13 cellular contexts compared by ENCODE assay signal in the genomic region with DNA sequence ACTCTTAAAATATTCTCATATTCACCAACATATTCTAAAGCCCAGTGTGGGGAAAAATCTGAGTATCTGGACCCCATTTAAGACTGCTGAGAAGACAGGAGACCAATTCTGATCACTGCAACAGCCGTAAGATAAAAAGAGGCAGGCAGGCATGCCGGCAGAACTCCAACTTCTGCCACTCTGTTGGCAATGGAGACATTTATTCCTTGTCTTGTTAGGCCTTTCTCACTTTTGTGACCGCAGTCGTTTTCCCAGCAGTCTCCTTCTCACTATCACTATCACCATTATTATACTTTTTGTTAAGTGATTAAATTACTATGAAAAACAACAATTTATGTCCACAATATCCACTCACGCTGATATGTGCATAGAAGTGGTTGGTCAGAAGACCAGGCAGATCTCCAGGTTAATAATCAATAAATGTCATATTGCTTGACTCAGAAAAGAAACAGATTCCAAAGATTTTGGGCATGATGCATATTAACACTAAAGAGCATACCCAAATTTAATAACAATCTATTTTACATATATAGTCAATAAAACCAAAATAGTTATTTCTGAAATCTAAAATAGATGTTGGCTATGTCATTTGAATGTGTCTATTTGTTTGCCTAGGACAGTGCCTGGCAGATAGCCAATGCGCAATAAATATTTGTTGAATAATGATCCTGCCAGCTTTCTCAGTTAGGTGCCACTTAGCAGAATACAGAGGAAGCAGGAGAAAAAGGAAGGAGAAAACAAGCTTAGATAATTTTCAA. TPM values are rescaled to one million over a fixed set of nuclear protein-coding genes. Genes with fewer than 3 reads are reported as not detected.
DNase-seq lines count a peak whose midpoint lies in the region; ATAC-seq and TF ChIP-seq lines count a peak whose summit lies in the region.
"Had no signal": no experiment of that assay in that cellular context is flagged by ENCODE, and none has a peak within 500 bp of the region (broad histone marks: within the 10 kb centered on the region; RNA-seq: fewer than 3 reads in every experiment).

No MANE protein-coding gene starts in this region.

- WGBS in lower leg skin, 2 donors: 89 to 91% methylated on average over 6 of the region's 6 CpGs

- H3K27ac ChIP-seq in substantia nigra (ENCODE audit: low read depth, low read length, poor library complexity, severe bottlenecking) (peak overlapping the region; percentile 46), foreskin keratinocyte (no peak overlapping the region)

- peak; percentile 47 for DNase-seq in DMS153 (lab: John Stamatoyannopoulos, UW)
- no peak for DNase-seq in DMS153 treated with DMSO at 0.1 percent for 48 hours (lab: John Stamatoyannopoulos, UW; ENCODE audit: unreplicated experiment)
- DNase-seq in NCI-H345 (lab: John Stamatoyannopoulos, UW): peak; percentile 52
- DNase-seq in fibroblast of the aortic adventitia (ENCODE audit: low read depth): peak; percentile 1
- peak in 27 of 49 donors; percentile 3 to 51 (median 22) for DNase-seq in substantia nigra (lab: John Stamatoyannopoulos, UW)
- no peak for DNase-seq in foreskin keratinocyte
- DNase-seq in lower leg skin (ENCODE audit: low spot score in 2 of 2): no peak
- DNase-seq: 8988T; activated CD4-positive, CD25-positive, alpha-beta regulatory T cell; activated T-cell treated with anti-CD3 and anti-CD28 coated beads for 4 hours; CD8-positive, alpha-beta T cell; erythroblast had no signal

- TF ChIP-seq CTCF in fibroblast of the aortic adventitia (IDR thresholded peaks at IDR 0.05; ENCODE audit: insufficient read depth, low read length) (no peak), foreskin keratinocyte (conservative IDR thresholded peaks at IDR 0.05) (no peak), lower leg skin (IDR thresholded peaks at IDR 0.05) (no peak)

- H3K4me1 ChIP-seq in foreskin keratinocyte: no peaks in the 10 kb centered on the region

- intact Hi-C loops in lower leg skin (cut with DNase I; ENCODE audit: low total_unique reads): no loop called here

- no peak for TF ChIP-seq POLR2A in lower leg skin (IDR thresholded peaks at IDR 0.05)

- H3K4me3 ChIP-seq in fibroblast of the aortic adventitia (ENCODE audit: low read depth, low read length) (no peak overlapping the region), lower leg skin (ENCODE audit: low read depth, poor library complexity, severe bottlenecking) (no peak overlapping the region)

- ATAC-seq in HG02884 (IDR thresholded peaks at IDR 0.05; ENCODE audit: unreplicated experiment) (no peak), foreskin keratinocyte (no peak)
- ATAC-seq: CD8-positive, alpha-beta T cell had no signal

- H3K27me3 ChIP-seq in foreskin keratinocyte: no peaks in the 10 kb centered on the region

RNA-seq across cellular contexts. Expression of gene SESTD1, which starts 38.2 kb away (rescaled TPM):
- total RNA-seq in fibroblast of the aortic adventitia (ENCODE audit: low replicate concordance): 53.3 and 62.3 TPM in 2 replicates
- 15.2 and 23.2 TPM in 2 replicates for total RNA-seq in foreskin keratinocyte
- 5.8 and 6.4 TPM in 2 replicates for polyA plus RNA-seq in foreskin keratinocyte
- 10 to 100 TPM in 3 of 4 donors, 1 to 10 TPM in 1; 8.7 to 22.9 (median 11.8) TPM for total RNA-seq in lower leg skin

Comparison
In these comparisons a context has a peak if more than half of its experiments do, and no peak if none do; other contexts are left out.
1. DNase-seq: peak in DMS153 (single experiment), NCI-H345 (single experiment), fibroblast of the aortic adventitia (single experiment) and substantia nigra (27 of 49); none in DMS153 treated with DMSO at 0.1 percent for 48 hours (single experiment), foreskin keratinocyte (0 of 2) and lower leg skin (0 of 2).